In genomic region chr20:38210741-38211140, GRCh38 we compare ENCODE assay signal across 20 cellular contexts. TPM values are rescaled to one million over a fixed set of nuclear protein-coding genes. Genes with fewer than 3 reads are reported as not detected.
A peak's percentile ranks its signal among the peaks of the same experiment; 100 is the strongest.
DNase-seq lines count a peak whose midpoint lies in the region; ATAC-seq, FAIRE-seq and TF ChIP-seq lines count a peak whose summit lies in the region.
"Had no signal": no experiment of that assay in that cellular context is flagged by ENCODE, and none has a peak within 500 bp of the region (broad histone marks: within the 10 kb centered on the region; RNA-seq: fewer than 3 reads in every experiment).

No MANE protein-coding gene starts in this region.

- TF ChIP-seq POLR2A in K562 (conservative IDR thresholded peaks at IDR 0.05) = no peak

- 0% methylated on average over 5 of the region's 6 CpGs for WGBS in K562 (ENCODE audit: insufficient coverage, low coverage, missing lambda C conversion rate)

- H3K27me3 Mint-ChIP-seq in HFFc6 (ENCODE audit: insufficient read depth) = no peaks in the 10 kb centered on the region

- no peaks in the 10 kb centered on the region for H3K36me3 ChIP-seq in K562 (ENCODE audit: control insufficient read depth, insufficient read depth, low read length)
- H3K36me3 ChIP-seq: BLaER1, transverse colon had no signal

- no peak for FAIRE-seq in K562 (lab: Jason Lieb, UNC)
- FAIRE-seq: GM12892 had no signal

- no peaks in the 10 kb centered on the region for H3K36me3 Mint-ChIP-seq in HFFc6 (ENCODE audit: low read depth)
- H3K36me3 Mint-ChIP-seq: IgD-negative memory B cell had no signal

- no peak for TF ChIP-seq RAD21 in K562 (CRISPR knock-in tag; conservative IDR thresholded peaks at IDR 0.05 in 1 of 2, IDR thresholded peaks at IDR 0.05 in 1 of 2)

- CTCF ChIA-PET in K562 (lab: Yijun Ruan, JAX; ENCODE audit: low intra/inter-chr PET ratio) = no interaction called here

- POLR2A ChIA-PET in K562 (lab: Yijun Ruan, JAX) = no interaction called here

- TF ChIP-seq EP300 in K562 (IDR thresholded peaks at IDR 0.05; ENCODE audit: low read length) = no peak

- DNase-seq in AG10803 (ENCODE audit: low read depth) (peak; percentile 34), HFFc6 (no peak), K562 (ENCODE audit: extremely low read depth in 1 of 4, low spot score in 3 of 4) (peak in 2 of 4 experiments; percentile 54 to 55), myocyte (ENCODE audit: low read depth) (peak; percentile 50), caudate nucleus (lab: John Stamatoyannopoulos, UW) (no peak), AG20443 (ENCODE audit: low spot score) (no peak), globus pallidus (ENCODE audit: low spot score) (no peak)
- no peak for DNase-seq in stimulated activated naive CD8-positive, alpha-beta T cell treated with anti-CD3 and anti-CD28 coated beads, Interleukin-15, Interleukin-2, amounts not matched to agents 100 U/mL and 50 U/mL, for 24 hours
- DNase-seq: activated CD4-positive, alpha-beta T cell treated with anti-CD3 and anti-CD28 coated beads for 1 hour; activated T-cell treated with anti-CD3 and anti-CD28 coated beads, Interleukin-2, amount 50 U/mL, for 4 hours; DND-41; mesendoderm; OCI-M1; stimulated activated CD4-positive, alpha-beta T cell treated with anti-CD3 and anti-CD28 coated beads, Interleukin-15, amount 100 ng/mL, for 24 hours; transverse colon had no signal

- H3K4me1 Mint-ChIP-seq in HFFc6 (ENCODE audit: low read depth) = peaks cover 33% of the 10 kb centered on the region

- intact Hi-C loops in K562 (cut with micrococcal nuclease) = no loop called here

- in situ Hi-C loops in K562 (cut with MboI) = loop anchor here (5.0 to 10.0 kb wide), 2 partner anchors 153 to 316 kb away; no protein-coding TSS in a partner anchor

- no peak overlapping the region for H3K4me2 ChIP-seq in K562 (ENCODE audit: insufficient read depth, low read length)
- H3K4me2 ChIP-seq: BLaER1 had no signal

- no peaks in the 10 kb centered on the region; the same call in 1 of the 2 replicates for H4K20me1 ChIP-seq in K562 (replicated peaks; ENCODE audit: control insufficient read depth, insufficient read depth, low read length)
- H4K20me1 ChIP-seq: BLaER1 had no signal

- TF ChIP-seq CTCF in AG10803 (conservative IDR thresholded peaks at IDR 0.05; ENCODE audit: low read length) = no peak
- no peak for TF ChIP-seq CTCF in HFFc6 (IDR thresholded peaks at IDR 0.05)
- TF ChIP-seq CTCF in K562 (IDR thresholded peaks at IDR 0.05 in 2 of 3, conservative IDR thresholded peaks at IDR 0.05 in 1 of 3; ENCODE audit: insufficient read depth in 2 of 3, low read depth in 1 of 3, low read length in 3 of 3) = no peak

- H3K4me3 ChIP-seq in AG10803 (ENCODE audit: low read length) = no peak overlapping the region
- H3K4me3 ChIP-seq in K562 = no peak overlapping the region
- H3K4me3 ChIP-seq: BLaER1, transverse colon had no signal

- no peak overlapping the region for H3K4me3 Mint-ChIP-seq in HFFc6
- H3K4me3 Mint-ChIP-seq: activated T-cell treated with anti-CD3 and anti-CD28 coated beads, Interleukin-2, amount 50 U/mL, for 4 hours; IgD-negative memory B cell had no signal

- H3K9me3 Mint-ChIP-seq in HFFc6 = no peaks in the 10 kb centered on the region
- H3K9me3 Mint-ChIP-seq: activated T-cell treated with anti-CD3 and anti-CD28 coated beads, Interleukin-2, amount 50 U/mL, for 4 hours; IgD-negative memory B cell had no signal

- no TSS peak for BruUV-seq in K562 (replicated peaks; lab: Mats Ljungman, UMichigan)

- peaks cover 0 to 7% of the 10 kb centered on the region in 2 experiments; a peak in 1 of 5 replicates for H3K4me1 ChIP-seq in K562 (replicated peaks in 1 of 2; ENCODE audit: control insufficient read depth in 2 of 2, insufficient read depth in 2 of 2, low read length in 2 of 2)
- H3K4me1 ChIP-seq: BLaER1, parathyroid adenoma, transverse colon had no signal

- H3K27ac ChIP-seq in K562 (ENCODE audit: extremely low read depth, low read depth, low read length) (no peak overlapping the region), caudate nucleus (ENCODE audit: low read depth, low read length) (no peak overlapping the region)
- H3K27ac ChIP-seq: BLaER1, parathyroid adenoma, transverse colon had no signal

- H3K27me3 ChIP-seq in K562 (ENCODE audit: control insufficient read depth in 2 of 2, insufficient read depth in 2 of 2, low read length in 2 of 2) = peaks cover 10 to 31% of the 10 kb centered on the region in 2 experiments; a peak in 4 of 5 replicates
- H3K27me3 ChIP-seq: BLaER1 had no signal

- H3K79me2 ChIP-seq in K562 (ENCODE audit: control insufficient read depth, insufficient read depth, low read length) = no peaks in the 10 kb centered on the region
- H3K79me2 ChIP-seq: parathyroid adenoma had no signal

- ATAC-seq in K562 = no peak
- no peak for ATAC-seq in stimulated activated naive CD8-positive, alpha-beta T cell treated with anti-CD3 and anti-CD28 coated beads, Interleukin-15, Interleukin-2, amounts not matched to agents 100 U/mL and 50 U/mL, for 24 hours
- ATAC-seq: activated T-cell treated with anti-CD3 and anti-CD28 coated beads, Interleukin-2, amount 50 U/mL, for 4 hours had no signal

- peak overlapping the region; percentile 57 for H3K27ac Mint-ChIP-seq in HFFc6
- H3K27ac Mint-ChIP-seq: IgD-negative memory B cell had no signal

- no peak overlapping the region for H3K9ac ChIP-seq in K562 (ENCODE audit: insufficient read depth in 1 of 2, low read depth in 2 of 2, low read length in 2 of 2)
- H3K9ac ChIP-seq: BLaER1, parathyroid adenoma had no signal

- H2AFZ ChIP-seq in K562 (ENCODE audit: low read depth, low read length) = no peak overlapping the region
- H2AFZ ChIP-seq: parathyroid adenoma had no signal

- H3K9me1 ChIP-seq in K562 (ENCODE audit: control insufficient read depth, insufficient read depth, low read length) = no peaks in the 10 kb centered on the region

- H3K9me3 ChIP-seq in K562 (replicated peaks; ENCODE audit: control insufficient read depth, insufficient read depth, low read depth, low read length) = no peaks in the 10 kb centered on the region; the same call in 1 of the 2 replicates
- H3K9me3 ChIP-seq: BLaER1, transverse colon had no signal

TF ChIP-seq in K562, 482 proteins besides CTCF, POLR2A, EP300 and RAD21 (continues in another document):
- TF ChIP-seq SAFB (IDR thresholded peaks at IDR 0.05; ENCODE audit: borderline replicate concordance, low read depth, low read length) (no peak), TAF9B (IDR thresholded peaks at IDR 0.05; ENCODE audit: partially characterized antibody) (no peak), RFX1 (IDR thresholded peaks at IDR 0.05) (peak; percentile 95), BRCA1 (IDR thresholded peaks at IDR 0.05) (no peak), BRCA1 (CRISPR knock-in tag; IDR thresholded peaks at IDR 0.05) (no peak), ZNF41 (CRISPR knock-in tag; conservative IDR thresholded peaks at IDR 0.05) (no peak), RCOR1 (IDR thresholded peaks at IDR 0.05; ENCODE audit: borderline replicate concordance in 1 of 2, low read depth in 2 of 2, low read length in 2 of 2) (peak; percentile 60 to 78; a peak in 3 of 4 replicates), BMI1 (IDR thresholded peaks at IDR 0.05; ENCODE audit: low read length) (0 out of 2 replicates have a peak, but pooled peaks have one; percentile 18), SRSF3 (IDR thresholded peaks at IDR 0.05; ENCODE audit: insufficient read depth, low read length) (no peak)

RNA-seq across cellular contexts. Expression of gene TGM2, which starts 45.7 kb away (rescaled TPM):
- total RNA-seq in HFFc6 (2021; fragmentation: NEBNext Ultra II Directional; extraction: Animal tissue kit (Norgen Biotek cat#: 25700)) = 100 to 1,000 TPM in 5 of 6 experiments, 10 to 100 TPM in 1; 99.6 to 430 (median 111) TPM
- 34.9 and 72.8 TPM in 2 replicates for total RNA-seq in K562 (2011; cell fraction: chromatin; rRNA removed; ENCODE audit: low replicate concordance)
- total RNA-seq in K562 (2011; cell fraction: nucleolus; rRNA removed) = 45.9 and 47.5 TPM in 2 replicates
- total RNA-seq in K562 (2011; cell fraction: nucleoplasm; rRNA removed) = 36.4 and 37.1 TPM in 2 replicates
- 48.3 and 61.2 TPM in 2 replicates for total RNA-seq in K562 (2014; rRNA removed)
- 17.4 and 22.0 TPM in 2 replicates for total RNA-seq in K562 (2014; rRNA removed; fragmentation: Illumina TruSeq; extraction: Trizol)
- 20.4 and 21.0 TPM in 2 replicates for total RNA-seq in K562 (2015; rRNA removed; fragmentation: Illumina TruSeq; extraction: Trizol)
- 78.5 and 82.3 TPM in 2 replicates for total RNA-seq in K562 (2021)
- polyA plus RNA-seq in K562 (2011; rRNA removed) = 35.3 and 37.6 TPM in 2 replicates
- polyA plus RNA-seq in K562 (2011; cell fraction: cytosol; rRNA removed) = 31.6 and 76.0 TPM in 2 replicates
- 26.4 and 54.7 TPM in 2 replicates for polyA plus RNA-seq in K562 (2011; cell fraction: nucleus; rRNA removed)
- 47.9 and 85.2 TPM in 2 replicates for polyA plus RNA-seq in K562 (2012)
- 55.1 and 56.7 TPM in 2 replicates for polyA plus RNA-seq in K562 (2014; fragmentation: Illumina TruSeq; extraction: Trizol)
- 1 to 10 TPM; 5.5 TPM for polyA plus RNA-seq in K562 (2014; fragmentation: Nextera tagmentation; extraction: Ambion mirVana)
- 43.9 and 48.0 TPM in 2 replicates for polyA plus RNA-seq in K562 (2014; rRNA removed)
- polyA minus RNA-seq in K562 (2011; rRNA and poly(A)+ RNA removed) = 21.4 and 54.6 TPM in 2 replicates
- polyA minus RNA-seq in K562 (2011; cell fraction: cytosol; rRNA and poly(A)+ RNA removed) = 46.4 and 51.2 TPM in 2 replicates
- 18.8 and 21.4 TPM in 2 replicates for polyA minus RNA-seq in K562 (2011; cell fraction: nucleus; rRNA and poly(A)+ RNA removed)
- 1.0 and 2.6 TPM in 2 replicates for total RNA-seq in myocyte
- 5.9 TPM for polyA plus RNA-seq in myocyte (2012)

RNA-seq across cellular contexts. Expression of gene KIAA1755, which starts 49.8 kb away (rescaled TPM):
- 1 to 10 TPM; 1.2 to 4.4 (median 2.2) TPM for total RNA-seq in HFFc6 (2021; fragmentation: NEBNext Ultra II Directional; extraction: Animal tissue kit (Norgen Biotek cat#: 25700))
- total RNA-seq in K562 (2011; cell fraction: chromatin; rRNA removed; ENCODE audit: low replicate concordance) = not detected in 2 replicates
- not detected in 2 replicates for total RNA-seq in K562 (2011; cell fraction: nucleolus; rRNA removed)
- total RNA-seq in K562 (2011; cell fraction: nucleoplasm; rRNA removed) = not detected in 2 replicates
- total RNA-seq in K562 (2014; rRNA removed) (not detected in 2 replicates), K562 (2014; rRNA removed; fragmentation: Illumina TruSeq; extraction: Trizol) (not detected in 2 replicates), K562 (2015; rRNA removed; fragmentation: Illumina TruSeq; extraction: Trizol) (not detected in 2 replicates), K562 (2021) (not detected in 2 replicates), myocyte (0.16 and 0.57 TPM in 2 replicates)
- polyA plus RNA-seq in K562 (2011; rRNA removed) (not detected in 2 replicates), K562 (2014; fragmentation: Illumina TruSeq; extraction: Trizol) (not detected in 2 replicates), K562 (2014; fragmentation: Nextera tagmentation; extraction: Ambion mirVana) (not detected), K562 (2014; rRNA removed) (0.12 TPM in 1 of 2 replicates, not detected in the other)
- not detected in 2 replicates for polyA plus RNA-seq in K562 (2011; cell fraction: cytosol; rRNA removed)
- not detected in 2 replicates for polyA plus RNA-seq in K562 (2011; cell fraction: nucleus; rRNA removed)
- 0.11 TPM in 1 of 2 replicates, not detected in the other for polyA plus RNA-seq in K562 (2012)
- not detected in 2 replicates for polyA minus RNA-seq in K562 (2011; rRNA and poly(A)+ RNA removed)
- not detected in 2 replicates for polyA minus RNA-seq in K562 (2011; cell fraction: cytosol; rRNA and poly(A)+ RNA removed)
- polyA minus RNA-seq in K562 (2011; cell fraction: nucleus; rRNA and poly(A)+ RNA removed) = not detected in 2 replicates
- 0.55 TPM for polyA plus RNA-seq in myocyte (2012)
- total RNA-seq: activated T-cell treated with anti-CD3 and anti-CD28 coated beads, Interleukin-2, amount 50 U/mL, for 4 hours; T-helper 1 cell treated with Interleukin-12 subunit alpha and Interleukin-12 subunit beta and Interleukin-4 antibody, amounts not matched to agents 30 ng/mL and 1 ng/mL, for 36 hours had no signal
- polyA plus RNA-seq: IgD-negative memory B cell had no signal

Comparison
In these comparisons a context has a peak if more than half of its experiments do, and no peak if none do; other contexts are left out.
1. DNase-seq: peak in AG10803 (single experiment) and myocyte (single experiment); none in HFFc6 (single experiment), caudate nucleus (0 of 61), AG20443 (single experiment), stimulated activated naive CD8-positive, alpha-beta T cell treated with anti-CD3 and anti-CD28 coated beads, Interleukin-15, Interleukin-2, amounts not matched to agents 100 U/mL and 50 U/mL, for 24 hours (single experiment) and globus pallidus (single experiment).